Comparison of ENCODE assay signal across 1 cellular context in the genomic region with DNA sequence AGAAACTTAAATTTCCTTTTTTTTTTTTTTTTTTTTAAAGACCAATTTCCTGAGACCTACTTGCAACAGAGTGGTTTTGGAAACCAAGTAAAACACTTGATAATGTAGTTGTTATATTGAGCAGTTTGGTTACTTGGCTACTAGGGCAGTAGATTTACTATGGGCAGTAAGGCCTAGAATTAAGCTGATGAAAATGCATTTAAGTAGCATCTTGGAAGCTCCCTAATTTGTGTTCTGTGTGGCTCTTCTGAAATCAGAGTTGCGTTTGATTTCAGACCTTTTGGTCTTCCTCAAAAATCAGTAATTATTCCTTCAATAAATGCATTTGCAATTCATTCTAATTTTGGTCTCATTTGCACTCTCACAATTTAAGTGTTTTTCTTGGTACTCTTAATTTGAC.
TF ChIP-seq lines count a peak whose summit lies in the region.

No MANE protein-coding gene starts in this region.

TF ChIP-seq in IMR-90, 13 proteins besides CTCF, POLR2A, EP300 and RAD21 (continued from another document):
- TF ChIP-seq, protein P1, sequence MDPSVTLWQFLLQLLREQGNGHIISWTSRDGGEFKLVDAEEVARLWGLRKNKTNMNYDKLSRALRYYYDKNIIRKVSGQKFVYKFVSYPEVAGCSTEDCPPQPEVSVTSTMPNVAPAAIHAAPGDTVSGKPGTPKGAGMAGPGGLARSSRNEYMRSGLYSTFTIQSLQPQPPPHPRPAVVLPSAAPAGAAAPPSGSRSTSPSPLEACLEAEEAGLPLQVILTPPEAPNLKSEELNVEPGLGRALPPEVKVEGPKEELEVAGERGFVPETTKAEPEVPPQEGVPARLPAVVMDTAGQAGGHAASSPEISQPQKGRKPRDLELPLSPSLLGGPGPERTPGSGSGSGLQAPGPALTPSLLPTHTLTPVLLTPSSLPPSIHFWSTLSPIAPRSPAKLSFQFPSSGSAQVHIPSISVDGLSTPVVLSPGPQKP (IDR thresholded peaks at IDR 0.05; ENCODE audit: borderline replicate concordance, low read depth, low read length), result no peak
- no peak for TF ChIP-seq MXI1 (IDR thresholded peaks at IDR 0.05; ENCODE audit: borderline replicate concordance, low read depth, low read length)
- no peak for TF ChIP-seq SMC3 (IDR thresholded peaks at IDR 0.05; ENCODE audit: low read depth, low read length)
- TF ChIP-seq CEBPB (IDR thresholded peaks at IDR 0.05; ENCODE audit: low read depth, low read length), result no peak
- TF ChIP-seq MAFK (IDR thresholded peaks at IDR 0.05; ENCODE audit: low read depth, low read length), result no peak
- no peak for TF ChIP-seq MAZ (IDR thresholded peaks at IDR 0.05; ENCODE audit: borderline replicate concordance, low read depth, low read length)
- TF ChIP-seq NFE2L2 (IDR thresholded peaks at IDR 0.05; ENCODE audit: low read depth, low read length), result no peak
